12 cellular contexts compared by ENCODE assay signal in genomic region chr2:212052412-212053159, GRCh38.
DNase-seq lines count a peak whose midpoint lies in the region; ATAC-seq lines count a peak whose summit lies in the region.
"Had no signal": no experiment of that assay in that cellular context is flagged by ENCODE, and none has a peak within 500 bp of the region (broad histone marks: within the 10 kb centered on the region; RNA-seq: fewer than 3 reads in every experiment).

No MANE protein-coding gene starts in this region.

- no peak for DNase-seq in activated naive CD4-positive, alpha-beta T cell treated with anti-CD3 and anti-CD28 coated beads, Interleukin-2, amount 50 U/mL, for 72 hours (ENCODE audit: low spot score in 2 of 2)
- no peak for DNase-seq in activated naive CD4-positive, alpha-beta T cell (lab: John Stamatoyannopoulos, UW)
- DNase-seq in amniotic epithelial cell (ENCODE audit: low read depth) (peak; percentile 21), stromal cell of bone marrow (ENCODE audit: low read depth) (peak; percentile 80), inferior parietal cortex (ENCODE audit: extremely low spot score) (no peak)
- DNase-seq: activated effector memory CD4-positive, alpha-beta T cell treated with Interleukin-2 at 50 U/mL for 16 hours; NCI-H1092; nephron progenitor cell had no signal

- ATAC-seq in activated naive CD4-positive, alpha-beta T cell treated with anti-CD3 and anti-CD28 coated beads, Interleukin-2, amount 50 U/mL, for 72 hours, result peak; percentile 33 to 71
- ATAC-seq in HG03460 (IDR thresholded peaks at IDR 0.05; ENCODE audit: unreplicated experiment) (peak; percentile 63), HG02623 (IDR thresholded peaks at IDR 0.05; ENCODE audit: unreplicated experiment) (no peak), HG02678 (IDR thresholded peaks at IDR 0.05; ENCODE audit: unreplicated experiment) (no peak)

- peaks cover 39 to 44% of the 10 kb centered on the region in 2 donors for H3K9me3 Mint-ChIP-seq in activated naive CD4-positive, alpha-beta T cell treated with anti-CD3 and anti-CD28 coated beads, Interleukin-2, amount 50 U/mL, for 72 hours

- peaks cover 5 to 24% of the 10 kb centered on the region in 2 donors for H3K36me3 Mint-ChIP-seq in activated naive CD4-positive, alpha-beta T cell treated with anti-CD3 and anti-CD28 coated beads, Interleukin-2, amount 50 U/mL, for 72 hours

- H3K27ac Mint-ChIP-seq in activated naive CD4-positive, alpha-beta T cell treated with anti-CD3 and anti-CD28 coated beads, Interleukin-2, amount 50 U/mL, for 72 hours, result no peak overlapping the region
- H3K27ac Mint-ChIP-seq: B cell, nephron progenitor cell had no signal

Comparison
In these comparisons a context has a peak if more than half of its experiments do, and no peak if none do; other contexts are left out.
1. ATAC-seq: peak in activated naive CD4-positive, alpha-beta T cell treated with anti-CD3 and anti-CD28 coated beads, Interleukin-2, amount 50 U/mL, for 72 hours (2 of 2) and HG03460 (single experiment); none in HG02623 (single experiment) and HG02678 (single experiment).
2. DNase-seq: peak in amniotic epithelial cell (single experiment) and stromal cell of bone marrow (single experiment); none in activated naive CD4-positive, alpha-beta T cell treated with anti-CD3 and anti-CD28 coated beads, Interleukin-2, amount 50 U/mL, for 72 hours (0 of 2), activated naive CD4-positive, alpha-beta T cell (0 of 4) and inferior parietal cortex (single experiment).